ENCODE assay signal across 1 cellular context in genomic region chr19:41397086-41398041, GRCh38.
TF ChIP-seq lines count a peak whose summit lies in the region.

TSS of gene BCKDHA (plus strand) at chr19:41397818. CDS start at chr19:41397828, 10 bp downstream.
TSS of gene EXOSC5 (minus strand) at chr19:41397359. CDS start at chr19:41397328, 31 bp downstream.

TF ChIP-seq in HepG2, 621 proteins besides CTCF, POLR2A, EP300 and RAD21 (continued from another document and continues in another):
- peak; percentile 48; the same call in 1 of the 2 replicates for TF ChIP-seq ZNF142 (CRISPR knock-in tag; IDR thresholded peaks at IDR 0.05)
- TF ChIP-seq TMF1 (CRISPR knock-in tag; IDR thresholded peaks at IDR 0.05; ENCODE audit: low read depth) = no peak
- TF ChIP-seq, protein P1, sequence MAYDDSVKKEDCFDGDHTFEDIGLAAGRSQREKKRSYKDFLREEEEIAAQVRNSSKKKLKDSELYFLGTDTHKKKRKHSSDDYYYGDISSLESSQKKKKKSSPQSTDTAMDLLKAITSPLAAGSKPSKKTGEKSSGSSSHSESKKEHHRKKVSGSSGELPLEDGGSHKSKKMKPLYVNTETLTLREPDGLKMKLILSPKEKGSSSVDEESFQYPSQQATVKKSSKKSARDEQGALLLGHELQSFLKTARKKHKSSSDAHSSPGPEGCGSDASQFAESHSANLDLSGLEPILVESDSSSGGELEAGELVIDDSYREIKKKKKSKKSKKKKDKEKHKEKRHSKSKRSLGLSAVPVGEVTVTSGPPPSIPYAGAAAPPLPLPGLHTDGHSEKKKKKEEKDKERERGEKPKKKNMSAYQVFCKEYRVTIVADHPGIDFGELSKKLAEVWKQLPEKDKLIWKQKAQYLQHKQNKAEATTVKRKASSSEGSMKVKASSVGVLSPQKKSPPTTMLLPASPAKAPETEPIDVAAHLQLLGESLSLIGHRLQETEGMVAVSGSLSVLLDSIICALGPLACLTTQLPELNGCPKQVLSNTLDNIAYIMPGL (CRISPR knock-in tag; IDR thresholded peaks at IDR 0.05; ENCODE audit: borderline replicate concordance in 1 of 2, low read depth in 1 of 2) = 0 out of 4 replicates have a peak, but pooled peaks of 1 of the 2 experiments have one; percentile 28
- TF ChIP-seq MED13 (CRISPR knock-in tag; IDR thresholded peaks at IDR 0.05) = peak; percentile 77
- TF ChIP-seq, protein P2, sequence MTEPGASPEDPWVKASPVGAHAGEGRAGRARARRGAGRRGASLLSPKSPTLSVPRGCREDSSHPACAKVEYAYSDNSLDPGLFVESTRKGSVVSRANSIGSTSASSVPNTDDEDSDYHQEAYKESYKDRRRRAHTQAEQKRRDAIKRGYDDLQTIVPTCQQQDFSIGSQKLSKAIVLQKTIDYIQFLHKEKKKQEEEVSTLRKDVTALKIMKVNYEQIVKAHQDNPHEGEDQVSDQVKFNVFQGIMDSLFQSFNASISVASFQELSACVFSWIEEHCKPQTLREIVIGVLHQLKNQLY (CRISPR knock-in tag; IDR thresholded peaks at IDR 0.05) = 0 out of 2 replicates have a peak, but pooled peaks have one; percentile 46
- TF ChIP-seq ZNF143 (CRISPR knock-in tag; IDR thresholded peaks at IDR 0.05) = peak; percentile 54; the same call in 1 of the 2 replicates
- TF ChIP-seq ZNF354B (CRISPR knock-in tag; IDR thresholded peaks at IDR 0.05) = no peak
- peak; percentile 78 for TF ChIP-seq ARNT2 (CRISPR knock-in tag; IDR thresholded peaks at IDR 0.05; ENCODE audit: low read depth)
- TF ChIP-seq, protein P3, sequence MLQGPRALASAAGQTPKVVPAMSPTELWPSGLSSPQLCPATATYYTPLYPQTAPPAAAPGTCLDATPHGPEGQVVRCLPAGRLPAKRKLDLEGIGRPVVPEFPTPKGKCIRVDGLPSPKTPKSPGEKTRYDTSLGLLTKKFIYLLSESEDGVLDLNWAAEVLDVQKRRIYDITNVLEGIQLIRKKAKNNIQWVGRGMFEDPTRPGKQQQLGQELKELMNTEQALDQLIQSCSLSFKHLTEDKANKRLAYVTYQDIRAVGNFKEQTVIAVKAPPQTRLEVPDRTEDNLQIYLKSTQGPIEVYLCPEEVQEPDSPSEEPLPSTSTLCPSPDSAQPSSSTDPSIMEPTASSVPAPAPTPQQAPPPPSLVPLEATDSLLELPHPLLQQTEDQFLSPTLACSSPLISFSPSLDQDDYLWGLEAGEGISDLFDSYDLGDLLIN (CRISPR knock-in tag; IDR thresholded peaks at IDR 0.05; ENCODE audit: borderline replicate concordance) = no peak
- TF ChIP-seq ZNF605 (CRISPR knock-in tag; IDR thresholded peaks at IDR 0.05) = peak; percentile 71; the same call in 1 of the 2 replicates
- peak; percentile 81 for TF ChIP-seq CREM (IDR thresholded peaks at IDR 0.05)
- no peak for TF ChIP-seq CREM (CRISPR knock-in tag; IDR thresholded peaks at IDR 0.05)
- TF ChIP-seq THRA (CRISPR knock-in tag; IDR thresholded peaks at IDR 0.05; ENCODE audit: borderline replicate concordance) = no peak
- TF ChIP-seq, protein P4, sequence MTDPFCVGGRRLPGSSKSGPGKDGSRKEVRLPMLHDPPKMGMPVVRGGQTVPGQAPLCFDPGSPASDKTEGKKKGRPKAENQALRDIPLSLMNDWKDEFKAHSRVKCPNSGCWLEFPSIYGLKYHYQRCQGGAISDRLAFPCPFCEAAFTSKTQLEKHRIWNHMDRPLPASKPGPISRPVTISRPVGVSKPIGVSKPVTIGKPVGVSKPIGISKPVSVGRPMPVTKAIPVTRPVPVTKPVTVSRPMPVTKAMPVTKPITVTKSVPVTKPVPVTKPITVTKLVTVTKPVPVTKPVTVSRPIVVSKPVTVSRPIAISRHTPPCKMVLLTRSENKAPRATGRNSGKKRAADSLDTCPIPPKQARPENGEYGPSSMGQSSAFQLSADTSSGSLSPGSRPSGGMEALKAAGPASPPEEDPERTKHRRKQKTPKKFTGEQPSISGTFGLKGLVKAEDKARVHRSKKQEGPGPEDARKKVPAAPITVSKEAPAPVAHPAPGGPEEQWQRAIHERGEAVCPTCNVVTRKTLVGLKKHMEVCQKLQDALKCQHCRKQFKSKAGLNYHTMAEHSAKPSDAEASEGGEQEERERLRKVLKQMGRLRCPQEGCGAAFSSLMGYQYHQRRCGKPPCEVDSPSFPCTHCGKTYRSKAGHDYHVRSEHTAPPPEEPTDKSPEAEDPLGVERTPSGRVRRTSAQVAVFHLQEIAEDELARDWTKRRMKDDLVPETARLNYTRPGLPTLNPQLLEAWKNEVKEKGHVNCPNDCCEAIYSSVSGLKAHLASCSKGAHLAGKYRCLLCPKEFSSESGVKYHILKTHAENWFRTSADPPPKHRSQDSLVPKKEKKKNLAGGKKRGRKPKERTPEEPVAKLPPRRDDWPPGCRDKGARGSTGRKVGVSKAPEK (CRISPR knock-in tag; IDR thresholded peaks at IDR 0.05; ENCODE audit: borderline replicate concordance) = no peak
- TF ChIP-seq PCBP1 (IDR thresholded peaks at IDR 0.05; ENCODE audit: borderline replicate concordance, low read depth, low read length) = no peak
- TF ChIP-seq ZNF704 (CRISPR knock-in tag; IDR thresholded peaks at IDR 0.05; ENCODE audit: borderline replicate concordance) = no peak
- TF ChIP-seq SSRP1 (CRISPR knock-in tag; IDR thresholded peaks at IDR 0.05) = no peak
- peak; percentile 58 for TF ChIP-seq TBX2 (CRISPR knock-in tag; IDR thresholded peaks at IDR 0.05; ENCODE audit: borderline replicate concordance)
- TF ChIP-seq STAT5B (CRISPR knock-in tag; IDR thresholded peaks at IDR 0.05) = peak; percentile 72; the same call in 1 of the 2 replicates
- peak; percentile 1; the same call in 1 of the 2 replicates for TF ChIP-seq SMAD3 (CRISPR knock-in tag; IDR thresholded peaks at IDR 0.05)
- 0 out of 2 replicates have a peak, but pooled peaks have one; percentile 45 for TF ChIP-seq ZNF569 (CRISPR knock-in tag; IDR thresholded peaks at IDR 0.05; ENCODE audit: borderline replicate concordance)
- TF ChIP-seq ZFP1 (CRISPR knock-in tag; IDR thresholded peaks at IDR 0.05) = no peak
- TF ChIP-seq HMG20B (CRISPR knock-in tag; conservative IDR thresholded peaks at IDR 0.05) = no peak
- TF ChIP-seq, protein P5, sequence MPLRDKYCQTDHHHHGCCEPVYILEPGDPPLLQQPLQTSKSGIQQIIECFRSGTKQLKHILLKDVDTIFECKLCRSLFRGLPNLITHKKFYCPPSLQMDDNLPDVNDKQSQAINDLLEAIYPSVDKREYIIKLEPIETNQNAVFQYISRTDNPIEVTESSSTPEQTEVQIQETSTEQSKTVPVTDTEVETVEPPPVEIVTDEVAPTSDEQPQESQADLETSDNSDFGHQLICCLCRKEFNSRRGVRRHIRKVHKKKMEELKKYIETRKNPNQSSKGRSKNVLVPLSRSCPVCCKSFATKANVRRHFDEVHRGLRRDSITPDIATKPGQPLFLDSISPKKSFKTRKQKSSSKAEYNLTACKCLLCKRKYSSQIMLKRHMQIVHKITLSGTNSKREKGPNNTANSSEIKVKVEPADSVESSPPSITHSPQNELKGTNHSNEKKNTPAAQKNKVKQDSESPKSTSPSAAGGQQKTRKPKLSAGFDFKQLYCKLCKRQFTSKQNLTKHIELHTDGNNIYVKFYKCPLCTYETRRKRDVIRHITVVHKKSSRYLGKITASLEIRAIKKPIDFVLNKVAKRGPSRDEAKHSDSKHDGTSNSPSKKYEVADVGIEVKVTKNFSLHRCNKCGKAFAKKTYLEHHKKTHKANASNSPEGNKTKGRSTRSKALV (CRISPR knock-in tag; IDR thresholded peaks at IDR 0.05) = peak; percentile 54
- TF ChIP-seq PHF5A (CRISPR knock-in tag; IDR thresholded peaks at IDR 0.05; ENCODE audit: low read depth, unreplicated experiment) = no peak
- TF ChIP-seq TSC22D2 (CRISPR knock-in tag; IDR thresholded peaks at IDR 0.05; ENCODE audit: borderline replicate concordance) = no peak
- TF ChIP-seq, protein P6, sequence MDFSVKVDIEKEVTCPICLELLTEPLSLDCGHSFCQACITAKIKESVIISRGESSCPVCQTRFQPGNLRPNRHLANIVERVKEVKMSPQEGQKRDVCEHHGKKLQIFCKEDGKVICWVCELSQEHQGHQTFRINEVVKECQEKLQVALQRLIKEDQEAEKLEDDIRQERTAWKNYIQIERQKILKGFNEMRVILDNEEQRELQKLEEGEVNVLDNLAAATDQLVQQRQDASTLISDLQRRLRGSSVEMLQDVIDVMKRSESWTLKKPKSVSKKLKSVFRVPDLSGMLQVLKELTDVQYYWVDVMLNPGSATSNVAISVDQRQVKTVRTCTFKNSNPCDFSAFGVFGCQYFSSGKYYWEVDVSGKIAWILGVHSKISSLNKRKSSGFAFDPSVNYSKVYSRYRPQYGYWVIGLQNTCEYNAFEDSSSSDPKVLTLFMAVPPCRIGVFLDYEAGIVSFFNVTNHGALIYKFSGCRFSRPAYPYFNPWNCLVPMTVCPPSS (IDR thresholded peaks at IDR 0.05) = no peak
- peak; percentile 78 for TF ChIP-seq ERF (CRISPR knock-in tag; IDR thresholded peaks at IDR 0.05)
- TF ChIP-seq ZBTB7A (CRISPR knock-in tag; IDR thresholded peaks at IDR 0.05) = no peak
- TF ChIP-seq ZFAT (CRISPR knock-in tag; conservative IDR thresholded peaks at IDR 0.05) = no peak
- no peak for TF ChIP-seq ZNF660 (CRISPR knock-in tag; IDR thresholded peaks at IDR 0.05; ENCODE audit: borderline replicate concordance, low read depth)
- 0 out of 2 replicates have a peak, but pooled peaks have one; percentile 42 for TF ChIP-seq FOXM1 (CRISPR knock-in tag; IDR thresholded peaks at IDR 0.05)
- 0 out of 2 replicates have a peak, but pooled peaks have one; percentile 14 for TF ChIP-seq ZNF747 (CRISPR knock-in tag; IDR thresholded peaks at IDR 0.05; ENCODE audit: borderline replicate concordance)
- TF ChIP-seq ZNF616 (CRISPR knock-in tag; IDR thresholded peaks at IDR 0.05; ENCODE audit: low read depth) = no peak
- TF ChIP-seq CENPX (CRISPR knock-in tag; IDR thresholded peaks at IDR 0.05) = no peak
- no peak for TF ChIP-seq ZFP82 (CRISPR knock-in tag; IDR thresholded peaks at IDR 0.05; ENCODE audit: borderline replicate concordance)
- TF ChIP-seq ZNF136 (CRISPR knock-in tag; IDR thresholded peaks at IDR 0.05; ENCODE audit: low read depth) = 0 out of 2 replicates have a peak, but pooled peaks have one; percentile 78
- TF ChIP-seq HOXA5 (CRISPR knock-in tag; IDR thresholded peaks at IDR 0.05) = peak; percentile 52; the same call in 1 of the 2 replicates
- TF ChIP-seq ZNF614 (CRISPR knock-in tag; IDR thresholded peaks at IDR 0.05; ENCODE audit: borderline replicate concordance) = peak; percentile 56; the same call in 1 of the 2 replicates
- peak; percentile 45; the same call in 1 of the 2 replicates for TF ChIP-seq ZNF639 (CRISPR knock-in tag; conservative IDR thresholded peaks at IDR 0.05)
- peak; percentile 67; the same call in 1 of the 2 replicates for TF ChIP-seq SP4 (CRISPR knock-in tag; IDR thresholded peaks at IDR 0.05)
